Comparison of ENCODE assay signal across 19 cellular contexts in genomic region chr17:16622540-16623277, GRCh38.
"Had no signal": no experiment of that assay in that cellular context is flagged by ENCODE, and none has a peak within 500 bp of the region (broad histone marks: within the 10 kb centered on the region; RNA-seq: fewer than 3 reads in every experiment).

No MANE protein-coding gene starts in this region.

- H3K4me1 Mint-ChIP-seq: natural killer cell, neural crest cell had no signal

- H3K27me3 Mint-ChIP-seq: type B pancreatic cell had no signal

- H3K9me3 ChIP-seq: thyroid gland had no signal

- H3K27ac Mint-ChIP-seq: natural killer cell, type B pancreatic cell had no signal

- H3K4me1 ChIP-seq: heart left ventricle, right atrium auricular region, suprapubic skin, thyroid gland had no signal

- H3K4me3 ChIP-seq: coronary artery, heart left ventricle, mucosa of descending colon, right atrium auricular region, suprapubic skin, thyroid gland had no signal

- H3K27me3 ChIP-seq: heart left ventricle, right atrium auricular region, suprapubic skin, thyroid gland had no signal

- FAIRE-seq: islet of Langerhans, urothelium cell line had no signal

- H3K4me3 Mint-ChIP-seq: natural killer cell, neural crest cell, type B pancreatic cell had no signal

- H3K27ac ChIP-seq: coronary artery, heart left ventricle, right atrium auricular region, suprapubic skin, thyroid gland had no signal

- ATAC-seq: esophagus mucosa, heart left ventricle, mucosa of descending colon, natural killer cell had no signal

- DNase-seq: effector CD4-positive, alpha-beta T cell; heart left ventricle; hypothalamus; kidney glomerular epithelial cell; mucosa of descending colon; natural killer cell; posterior cingulate gyrus; small intestine; stimulated activated CD4-positive, alpha-beta T cell treated with anti-CD3 and anti-CD28 coated beads, Interleukin-2, amount 100 ng/mL, for 48 hours; stimulated activated naive CD4-positive, alpha-beta T cell treated with Interleukin-2 at 50 U/mL for 16 hours; thyroid gland had no signal
